ENCODE assay signal across 11 cellular contexts in the genomic region with DNA sequence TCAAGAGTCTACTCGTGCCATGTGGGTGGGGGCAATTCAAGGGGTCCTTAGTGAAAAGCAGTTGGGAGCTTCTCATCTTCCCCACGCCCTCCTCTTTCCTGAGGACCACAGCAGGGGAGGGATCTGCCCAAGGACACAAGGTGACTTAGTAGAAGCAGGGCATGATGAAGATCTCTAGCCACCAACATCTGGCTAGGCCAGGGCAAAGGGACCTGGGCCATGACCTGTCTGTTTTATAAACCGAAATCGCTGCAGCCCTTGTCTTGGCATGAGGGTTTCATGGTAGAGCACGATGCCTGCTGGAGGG. TPM values are rescaled to one million over a fixed set of nuclear protein-coding genes. Genes with fewer than 3 reads are reported as not detected.
DNase-seq lines count a peak whose midpoint lies in the region; ATAC-seq and TF ChIP-seq lines count a peak whose summit lies in the region.
"Had no signal": no experiment of that assay in that cellular context is flagged by ENCODE, and none has a peak within 500 bp of the region (broad histone marks: within the 10 kb centered on the region; RNA-seq: fewer than 3 reads in every experiment).

No MANE protein-coding gene starts in this region.

- H3K27me3 ChIP-seq in ACC112 (ENCODE audit: insufficient read depth, low read length) (no peaks in the 10 kb centered on the region), trophoblast cell (ENCODE audit: insufficient read depth, low read length) (no peaks in the 10 kb centered on the region)

- H3K27me3 Mint-ChIP-seq in dendritic cell treated with granulocyte-macrophage colony-stimulating factor and Interleukin-4, amounts not matched to agents 40 ng/mL and 50 ng/mL, for 4 days = no peaks in the 10 kb centered on the region
- H3K27me3 Mint-ChIP-seq: memory B cell had no signal

- no peak overlapping the region for H3K18ac ChIP-seq in trophoblast cell (ENCODE audit: low read length)

- TF ChIP-seq CTCF in LNCaP clone FGC (IDR thresholded peaks at IDR 0.05; ENCODE audit: control insufficient read depth, extremely low read depth, insufficient read depth) = no peak

- H3K9ac ChIP-seq in trophoblast cell (ENCODE audit: low read length) = no peak overlapping the region

- H3K4ac ChIP-seq in trophoblast cell (ENCODE audit: low read depth, low read length) = no peak overlapping the region

- H3K23ac ChIP-seq in trophoblast cell (ENCODE audit: low read length) = no peak overlapping the region

- H3K4me3 Mint-ChIP-seq in dendritic cell treated with granulocyte-macrophage colony-stimulating factor and Interleukin-4, amounts not matched to agents 40 ng/mL and 50 ng/mL, for 4 days = peak overlapping the region; percentile 74
- H3K4me3 Mint-ChIP-seq: memory B cell had no signal

- no peak for ATAC-seq in GM18498 (IDR thresholded peaks at IDR 0.05; ENCODE audit: unreplicated experiment)

- WGBS in trophoblast cell (ENCODE audit: extremely low coverage, insufficient coverage, insufficient read length) = no CpG with 5 or more reads among the region's 5 CpGs

- no peaks in the 10 kb centered on the region for H3K9me3 ChIP-seq in trophoblast cell (ENCODE audit: insufficient read depth, low read depth, low read length)

- H3K27ac Mint-ChIP-seq in dendritic cell treated with granulocyte-macrophage colony-stimulating factor and Interleukin-4, amounts not matched to agents 40 ng/mL and 50 ng/mL, for 4 days = peak overlapping the region; percentile 94

- H2BK5ac ChIP-seq in trophoblast cell (ENCODE audit: low read depth, low read length, poor library complexity) = no peak overlapping the region

- H4K91ac ChIP-seq in trophoblast cell (ENCODE audit: low read depth, low read length) = peak overlapping the region; percentile 1

- peak overlapping the region; percentile 35; the same call in 1 of the 2 replicates for H3K4me3 ChIP-seq in ACC112 (ENCODE audit: low read depth, low read length)
- peak overlapping the region; percentile 33 for H3K4me3 ChIP-seq in LNCaP clone FGC (ENCODE audit: low read depth, low read length)
- no peak overlapping the region for H3K4me3 ChIP-seq in trophoblast cell (ENCODE audit: low read depth, low read length)

- no peak overlapping the region for H3K4me2 ChIP-seq in trophoblast cell (ENCODE audit: low read length)

- intact Hi-C loops in dendritic cell treated with granulocyte-macrophage colony-stimulating factor and Interleukin-4, amounts not matched to agents 40 ng/mL and 50 ng/mL, for 4 days (cut with micrococcal nuclease) = no loop called here

- DNase-seq in LNCaP clone FGC (ENCODE audit: low read depth) = no peak
- DNase-seq in trophoblast cell = no peak
- no peak for DNase-seq in epidermal melanocyte (ENCODE audit: insufficient read length, low spot score)
- no peak for DNase-seq in NCI-H1694 (lab: John Stamatoyannopoulos, UW)
- DNase-seq in activated CD4-positive, alpha-beta T cell treated with anti-CD3 and anti-CD28 coated beads for 1 hour = no peak
- DNase-seq: COR-L47, small intestine had no signal

- H2BK120ac ChIP-seq in trophoblast cell (ENCODE audit: insufficient read depth, low read length, poor library complexity) = no peak overlapping the region

- H3K36me3 Mint-ChIP-seq in dendritic cell treated with granulocyte-macrophage colony-stimulating factor and Interleukin-4, amounts not matched to agents 40 ng/mL and 50 ng/mL, for 4 days (ENCODE audit: low read depth) = peaks cover 74% of the 10 kb centered on the region
- H3K36me3 Mint-ChIP-seq: memory B cell had no signal

- no peak overlapping the region for H4K12ac ChIP-seq in trophoblast cell (ENCODE audit: low read depth, low read length)

- H3K4me1 ChIP-seq in ACC112 (ENCODE audit: control insufficient read depth, insufficient read depth, low read length, unreplicated experiment) = peaks cover 39% of the 10 kb centered on the region
- peaks cover 15 to 26% of the 10 kb centered on the region in 2 experiments for H3K4me1 ChIP-seq in trophoblast cell (ENCODE audit: control insufficient read depth in 1 of 2, insufficient read depth in 2 of 2, low read length in 2 of 2)

- peak overlapping the region; percentile 99 for H3K27ac ChIP-seq in ACC112 (ENCODE audit: low read depth, low read length)
- peak overlapping the region; percentile 78 for H3K27ac ChIP-seq in trophoblast cell (ENCODE audit: low read depth, low read length)

- H3K36me3 ChIP-seq in ACC112 (ENCODE audit: insufficient read depth, low read length) (no peaks in the 10 kb centered on the region; the same call in 1 of the 2 replicates), trophoblast cell (ENCODE audit: control insufficient read depth in 1 of 2, insufficient read depth in 2 of 2, low read length in 2 of 2) (peaks cover 24 to 28% of the 10 kb centered on the region in 2 experiments)

- no peak overlapping the region for H2AK5ac ChIP-seq in trophoblast cell (ENCODE audit: low read length)

- H4K8ac ChIP-seq in trophoblast cell (ENCODE audit: low read depth, low read length) = no peak overlapping the region

- no peak overlapping the region for H2AFZ ChIP-seq in ACC112 (ENCODE audit: low read length, unreplicated experiment)
- H2AFZ ChIP-seq in trophoblast cell (ENCODE audit: insufficient read depth, low read length, poor library complexity) = no peak overlapping the region

- no peak overlapping the region for H3K14ac ChIP-seq in trophoblast cell (ENCODE audit: low read length)

- no peak overlapping the region for H2BK12ac ChIP-seq in trophoblast cell (ENCODE audit: low read length)

- H3K9me3 Mint-ChIP-seq in dendritic cell treated with granulocyte-macrophage colony-stimulating factor and Interleukin-4, amounts not matched to agents 40 ng/mL and 50 ng/mL, for 4 days = no peaks in the 10 kb centered on the region
- H3K9me3 Mint-ChIP-seq: memory B cell had no signal

- peaks cover 37% of the 10 kb centered on the region for H3K79me2 ChIP-seq in ACC112 (ENCODE audit: control insufficient read depth, insufficient read depth, low read length, unreplicated experiment)
- H3K79me2 ChIP-seq in trophoblast cell (ENCODE audit: control insufficient read depth, insufficient read depth, low read length, poor library complexity) = peaks cover 8% of the 10 kb centered on the region

- peaks cover 11% of the 10 kb centered on the region for H3K79me1 ChIP-seq in trophoblast cell (ENCODE audit: low read length)

- H3K4me1 Mint-ChIP-seq in dendritic cell treated with granulocyte-macrophage colony-stimulating factor and Interleukin-4, amounts not matched to agents 40 ng/mL and 50 ng/mL, for 4 days (ENCODE audit: low read depth) = peaks cover 59% of the 10 kb centered on the region

RNA-seq across cellular contexts. Expression of gene G6PD, which starts 5.1 kb away (rescaled TPM):
- polyA plus RNA-seq in trophoblast cell (2013) = 70.4 and 71.8 TPM in 2 replicates

RNA-seq across cellular contexts. Expression of gene IKBKG, which starts 5.9 kb away (rescaled TPM):
- polyA plus RNA-seq in trophoblast cell (2013) = 14.6 and 15.7 TPM in 2 replicates

RNA-seq across cellular contexts. Expression of gene FAM3A, which starts 25.5 kb away (rescaled TPM):
- 28.5 and 29.0 TPM in 2 replicates for polyA plus RNA-seq in trophoblast cell (2013)

RNA-seq across cellular contexts. Expression of gene CTAG1A, which starts 43.4 kb away (rescaled TPM):
- polyA plus RNA-seq in trophoblast cell (2013) = not detected in 2 replicates
- polyA plus RNA-seq: small intestine had no signal

RNA-seq across cellular contexts. Expression of gene SLC10A3, which starts 51.1 kb away (rescaled TPM):
- polyA plus RNA-seq in trophoblast cell (2013) = 32.8 and 34.6 TPM in 2 replicates
